Comparison of ENCODE assay signal across 9 cellular contexts in the genomic region with DNA sequence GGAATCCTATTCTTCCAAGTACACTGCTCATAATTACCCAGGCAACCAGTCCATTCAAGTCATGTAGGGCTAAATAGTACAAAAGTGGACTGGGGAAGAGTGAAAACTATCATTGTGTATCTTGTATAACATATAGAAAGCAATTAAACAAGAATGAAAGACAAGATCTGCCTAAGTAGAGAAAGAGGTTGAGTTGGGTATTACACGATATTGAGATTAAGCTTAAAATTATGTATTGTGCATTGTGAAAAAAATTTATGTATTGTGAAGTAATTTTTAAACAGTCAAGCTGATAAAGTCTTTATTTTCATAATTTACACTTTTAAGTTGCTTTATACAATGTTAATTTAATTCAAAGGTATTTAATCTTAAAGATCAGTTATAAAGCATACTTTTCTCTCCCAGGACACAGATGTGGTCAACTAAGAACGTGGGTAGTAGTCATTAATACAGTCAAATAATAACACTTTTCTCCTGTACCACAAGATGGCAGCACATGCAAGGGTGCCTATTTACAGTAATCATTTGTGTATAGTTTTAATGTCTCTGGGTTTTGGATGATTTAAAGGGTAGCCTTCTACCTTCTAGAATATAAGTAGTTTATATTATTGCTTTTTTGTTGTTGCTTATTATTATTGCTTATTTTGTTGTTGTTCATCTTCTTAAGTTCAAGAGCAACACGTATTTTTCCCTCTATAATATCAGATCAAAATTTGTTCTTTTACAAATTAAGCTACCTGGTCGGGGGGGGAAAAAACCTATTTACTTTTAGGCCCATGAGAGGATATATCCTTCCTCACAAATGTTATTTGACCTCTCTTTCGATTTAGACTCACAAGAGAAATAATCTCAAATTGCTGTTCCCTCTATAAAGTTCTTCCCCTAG. TPM values are rescaled to one million over a fixed set of nuclear protein-coding genes. Genes with fewer than 3 reads are reported as not detected.
DNase-seq lines count a peak whose midpoint lies in the region; ATAC-seq and TF ChIP-seq lines count a peak whose summit lies in the region.
"Had no signal": no experiment of that assay in that cellular context is flagged by ENCODE, and none has a peak within 500 bp of the region (broad histone marks: within the 10 kb centered on the region; RNA-seq: fewer than 3 reads in every experiment).

No MANE protein-coding gene starts in this region.

- H3K4me1 ChIP-seq in right atrium auricular region, result no peaks in the 10 kb centered on the region
- no peaks in the 10 kb centered on the region for H3K4me1 ChIP-seq in smooth muscle cell (ENCODE audit: low read depth)
- H3K4me1 ChIP-seq: BLaER1 treated with 17β-estradiol and CSF1 and Interleukin-3, amounts not matched to agents 10 nM and 100 nM had no signal

- H3F3A ChIP-seq in smooth muscle cell (ENCODE audit: low read depth), result no peaks in the 10 kb centered on the region

- H3K4me2 ChIP-seq in smooth muscle cell, result no peak overlapping the region
- H3K4me2 ChIP-seq: BLaER1 treated with 17β-estradiol and CSF1 and Interleukin-3, amounts not matched to agents 10 nM and 100 nM had no signal

- no peaks in the 10 kb centered on the region for H3K36me3 ChIP-seq in right atrium auricular region
- H3K36me3 ChIP-seq in smooth muscle cell (ENCODE audit: low read depth), result no peaks in the 10 kb centered on the region
- H3K36me3 ChIP-seq: BLaER1 treated with 17β-estradiol and CSF1 and Interleukin-3, amounts not matched to agents 10 nM and 100 nM had no signal

- TF ChIP-seq CTCF in right atrium auricular region (IDR thresholded peaks at IDR 0.05) (peak; percentile 58 to 89), smooth muscle cell (IDR thresholded peaks at IDR 0.05; ENCODE audit: borderline replicate concordance, insufficient read depth, poor library complexity, severe bottlenecking) (peak; percentile 82)

- H3K27me3 ChIP-seq in right atrium auricular region (no peaks in the 10 kb centered on the region), smooth muscle cell (ENCODE audit: low read depth) (no peaks in the 10 kb centered on the region)
- H3K27me3 ChIP-seq: BLaER1 treated with 17β-estradiol and CSF1 and Interleukin-3, amounts not matched to agents 10 nM and 100 nM had no signal

- no peak overlapping the region for H3K27ac ChIP-seq in right atrium auricular region
- H3K27ac ChIP-seq in smooth muscle cell (ENCODE audit: low read depth), result no peak overlapping the region
- H3K27ac ChIP-seq: BLaER1 treated with 17β-estradiol and CSF1 and Interleukin-3, amounts not matched to agents 10 nM and 100 nM had no signal

- H3K9me3 ChIP-seq in right atrium auricular region (no peaks in the 10 kb centered on the region), smooth muscle cell (replicated peaks; ENCODE audit: low read depth) (no peaks in the 10 kb centered on the region)
- H3K9me3 ChIP-seq: BLaER1 treated with 17β-estradiol and CSF1 and Interleukin-3, amounts not matched to agents 10 nM and 100 nM had no signal

- H3K9ac ChIP-seq in smooth muscle cell (ENCODE audit: low read depth), result no peak overlapping the region
- H3K9ac ChIP-seq: BLaER1 treated with 17β-estradiol and CSF1 and Interleukin-3, amounts not matched to agents 10 nM and 100 nM had no signal

- ATAC-seq in GM19463 (IDR thresholded peaks at IDR 0.05; ENCODE audit: unreplicated experiment) (peak; percentile 81), HG03432 (IDR thresholded peaks at IDR 0.05; ENCODE audit: unreplicated experiment) (peak; percentile 94)

- 50% methylated on average over 5 of the region's 5 CpGs for WGBS in smooth muscle cell (ENCODE audit: low lambda C conversion rate)

- H4K20me1 ChIP-seq in smooth muscle cell (ENCODE audit: low read depth), result no peaks in the 10 kb centered on the region
- H4K20me1 ChIP-seq: BLaER1 treated with 17β-estradiol and CSF1 and Interleukin-3, amounts not matched to agents 10 nM and 100 nM had no signal

- DNase-seq in NCI-H1105 treated with DMSO at 0.1 percent for 48 hours (lab: John Stamatoyannopoulos, UW) (peak; percentile 36), NCI-H1105 (lab: John Stamatoyannopoulos, UW) (no peak), NOMO-1 treated with dmso at 0.1 percent for 144 hours (lab: John Stamatoyannopoulos, UW; ENCODE audit: unreplicated experiment) (peak; percentile 1), amniotic epithelial cell (ENCODE audit: low read depth) (peak; percentile 60), right atrium auricular region (ENCODE audit: low spot score) (no peak), smooth muscle cell (lab: John Stamatoyannopoulos, UW; ENCODE audit: unreplicated experiment) (no peak)

- no peak overlapping the region for H2AFZ ChIP-seq in smooth muscle cell (ENCODE audit: low read depth)

- H3K79me2 ChIP-seq in smooth muscle cell (ENCODE audit: low read depth), result no peaks in the 10 kb centered on the region

- H3K4me3 ChIP-seq in right atrium auricular region, result no peak overlapping the region
- H3K4me3 ChIP-seq in smooth muscle cell, result no peak overlapping the region
- H3K4me3 ChIP-seq: BLaER1 treated with 17β-estradiol and CSF1 and Interleukin-3, amounts not matched to agents 10 nM and 100 nM had no signal

RNA-seq across cellular contexts. Expression of a gene that starts 59.8 kb away (rescaled TPM):
- total RNA-seq in right atrium auricular region (10 to 100 TPM; 15.2 to 50.6 TPM), smooth muscle cell (2.3 and 2.4 TPM in 2 replicates)
- 0.49 and 3.7 TPM in 2 replicates for polyA plus RNA-seq in smooth muscle cell

Comparison
In these comparisons a context has a peak if more than half of its experiments do, and no peak if none do; other contexts are left out.
1. DNase-seq: peak in NCI-H1105 treated with DMSO at 0.1 percent for 48 hours (single experiment), NOMO-1 treated with dmso at 0.1 percent for 144 hours (single experiment) and amniotic epithelial cell (single experiment); none in NCI-H1105 (single experiment), right atrium auricular region (single experiment) and smooth muscle cell (single experiment).